In the genomic region with DNA sequence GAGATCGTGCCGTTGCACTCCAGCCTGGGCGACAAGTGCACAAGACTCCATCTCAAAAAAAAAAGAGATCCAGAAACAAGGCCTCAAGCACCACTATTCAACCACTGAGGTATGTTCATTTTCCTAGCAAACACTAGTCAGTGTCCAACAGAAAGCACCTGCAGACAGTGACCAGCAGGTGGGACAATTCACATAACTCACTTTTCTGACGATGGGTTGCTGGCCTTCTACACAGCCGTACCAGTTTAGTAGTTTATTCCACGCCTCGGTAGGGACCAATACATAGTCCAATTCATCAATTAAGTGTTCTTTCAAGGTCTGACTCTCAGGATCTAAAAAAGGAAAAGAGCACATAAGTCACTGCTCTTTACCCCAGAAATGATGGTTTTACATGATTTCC, we compare ENCODE assay signal across 14 cellular contexts. TPM values are rescaled to one million over a fixed set of nuclear protein-coding genes. Genes with fewer than 3 reads are reported as not detected.
DNase-seq lines count a peak whose midpoint lies in the region; ATAC-seq and TF ChIP-seq lines count a peak whose summit lies in the region.
"Had no signal": no experiment of that assay in that cellular context is flagged by ENCODE, and none has a peak within 500 bp of the region (broad histone marks: within the 10 kb centered on the region; RNA-seq: fewer than 3 reads in every experiment).

No MANE protein-coding gene starts in this region.

- no peak overlapping the region for H3K4me3 ChIP-seq in Caco-2 (ENCODE audit: low read depth, low read length)
- no peak overlapping the region for H3K4me3 ChIP-seq in lower lobe of right lung
- H3K4me3 ChIP-seq in Karpas-422 (ENCODE audit: low read length): no peak overlapping the region

- H3K27me3 Mint-ChIP-seq in Caco-2 (ENCODE audit: insufficient read depth, unreplicated experiment) (no peaks in the 10 kb centered on the region), chondrocyte (ENCODE audit: low read depth) (no peaks in the 10 kb centered on the region)
- H3K27me3 Mint-ChIP-seq: dendritic cell treated with granulocyte-macrophage colony-stimulating factor and Interleukin-4, amounts not matched to agents 40 ng/mL and 50 ng/mL, for 4 days had no signal

- no peak overlapping the region for H3K9ac ChIP-seq in Karpas-422 (ENCODE audit: low read length)

- no peak overlapping the region for H2AFZ ChIP-seq in Karpas-422 (ENCODE audit: low read length)

- H3K27ac Mint-ChIP-seq in Caco-2 (ENCODE audit: unreplicated experiment) (no peak overlapping the region), chondrocyte (ENCODE audit: unreplicated experiment) (no peak overlapping the region)
- H3K27ac Mint-ChIP-seq: dendritic cell treated with granulocyte-macrophage colony-stimulating factor and Interleukin-4, amounts not matched to agents 40 ng/mL and 50 ng/mL, for 4 days had no signal

- H3K9me2 ChIP-seq in Karpas-422 (replicated peaks; ENCODE audit: insufficient read depth, low read length): no peaks in the 10 kb centered on the region

- H3K79me2 ChIP-seq in Karpas-422 (ENCODE audit: low read length): peaks cover 16% of the 10 kb centered on the region

- H3K4me3 Mint-ChIP-seq in Caco-2 (ENCODE audit: unreplicated experiment) (no peak overlapping the region), chondrocyte (ENCODE audit: unreplicated experiment) (no peak overlapping the region)
- H3K4me3 Mint-ChIP-seq: dendritic cell treated with granulocyte-macrophage colony-stimulating factor and Interleukin-4, amounts not matched to agents 40 ng/mL and 50 ng/mL, for 4 days had no signal

- no peak overlapping the region for H3K27ac ChIP-seq in lower lobe of right lung
- no peak overlapping the region for H3K27ac ChIP-seq in Karpas-422 (ENCODE audit: low read length)

- no peaks in the 10 kb centered on the region for H4K20me1 ChIP-seq in Karpas-422 (ENCODE audit: insufficient read depth, low read depth, low read length)

- H3K36me3 ChIP-seq in Caco-2 (ENCODE audit: control insufficient read depth, insufficient read depth, low read length) (no peaks in the 10 kb centered on the region; the same call in 1 of the 2 replicates), lower lobe of right lung (peaks cover 99% of the 10 kb centered on the region), Karpas-422 (ENCODE audit: insufficient read depth, low read length) (peaks cover 25% of the 10 kb centered on the region)

- CTCF ChIA-PET in Caco-2 (lab: Charles Lee): interaction anchor here (1.0 kb wide), 2 partner anchors 12 to 122 kb away, joined by 6 read pairs; partner anchors contain the start of gene USP4

- TF ChIP-seq CTCF in Caco-2 (IDR thresholded peaks at IDR 0.05; ENCODE audit: insufficient read depth in 1 of 2, low read depth in 1 of 2, low read length in 1 of 2, severe bottlenecking in 1 of 2, unreplicated experiment in 1 of 2) (peak; percentile 58 to 60), chondrocyte (IDR thresholded peaks at IDR 0.05) (peak; percentile 61), lower lobe of right lung (IDR thresholded peaks at IDR 0.05) (peak; percentile 17)

- ATAC-seq in lower lobe of right lung (peak in 1 of 2 donors; percentile 43), HG03457 (IDR thresholded peaks at IDR 0.05; ENCODE audit: unreplicated experiment) (no peak)
- ATAC-seq: Right ventricle myocardium inferior had no signal

- no peaks in the 10 kb centered on the region for H3K9me3 ChIP-seq in Caco-2
- H3K9me3 ChIP-seq in lower lobe of right lung: no peaks in the 10 kb centered on the region
- no peaks in the 10 kb centered on the region for H3K9me3 ChIP-seq in Karpas-422 (ENCODE audit: low read length)

- no peak overlapping the region for H3K4me2 ChIP-seq in Karpas-422 (ENCODE audit: low read depth, low read length, poor library complexity, severe bottlenecking)

- H3K27me3 ChIP-seq in Caco-2 (replicated peaks; ENCODE audit: control insufficient read depth, insufficient read depth, low read length) (no peaks in the 10 kb centered on the region), lower lobe of right lung (ENCODE audit: low read depth) (no peaks in the 10 kb centered on the region), Karpas-422 (ENCODE audit: low read length) (no peaks in the 10 kb centered on the region)

- H3K4me1 ChIP-seq in Caco-2: no peaks in the 10 kb centered on the region
- peaks cover 4% of the 10 kb centered on the region for H3K4me1 ChIP-seq in lower lobe of right lung
- no peaks in the 10 kb centered on the region for H3K4me1 ChIP-seq in Karpas-422 (ENCODE audit: low read length)

- POLR2A ChIA-PET in Caco-2 (lab: Charles Lee): no interaction called here

- no TSS peak for BruUV-seq in Caco-2 (replicated peaks; lab: Mats Ljungman, UMichigan)

- DNase-seq in Caco-2: peak in 1 of 2 experiments; percentile 34
- DNase-seq in HuH-7 (ENCODE audit: low spot score): peak; percentile 44
- no peak for DNase-seq in chondrocyte (ENCODE audit: low spot score)
- no peak for DNase-seq in lower lobe of right lung
- no peak for DNase-seq in midbrain (lab: John Stamatoyannopoulos, UW)
- no peak for DNase-seq in posterior vena cava (ENCODE audit: low spot score)
- no peak for DNase-seq in Karpas-422
- DNase-seq: activated CD4-positive, CD25-positive, alpha-beta regulatory T cell; NCI-H1694 treated with DMSO at 0.1 percent for 48 hours; occipital lobe; substantia nigra had no signal

- intact Hi-C loops in Caco-2 (cut with micrococcal nuclease; ENCODE audit: unreplicated experiment) (no loop called here), lower lobe of right lung (cut with DNase I) (no loop called here), posterior vena cava (cut with DNase I) (no loop called here)

- H3K9me3 Mint-ChIP-seq in Caco-2 (ENCODE audit: unreplicated experiment) (no peaks in the 10 kb centered on the region), chondrocyte (ENCODE audit: low read depth) (no peaks in the 10 kb centered on the region)
- H3K9me3 Mint-ChIP-seq: dendritic cell treated with granulocyte-macrophage colony-stimulating factor and Interleukin-4, amounts not matched to agents 40 ng/mL and 50 ng/mL, for 4 days had no signal

- no peaks in the 10 kb centered on the region for H3K4me1 Mint-ChIP-seq in Caco-2 (ENCODE audit: low read depth, unreplicated experiment)
- peaks cover 3% of the 10 kb centered on the region for H3K4me1 Mint-ChIP-seq in chondrocyte (ENCODE audit: low read depth)

- H3K36me3 Mint-ChIP-seq in Caco-2 (ENCODE audit: insufficient read depth, unreplicated experiment) (peaks cover 79% of the 10 kb centered on the region), chondrocyte (ENCODE audit: low read depth) (peaks cover 32% of the 10 kb centered on the region)

RNA-seq across cellular contexts. Expression of gene USP4, which starts 12.4 kb away (rescaled TPM):
- 36.4 and 37.8 TPM in 2 replicates for total RNA-seq in Caco-2 (2022)
- 31.6 to 41.0 TPM (median 31.9 TPM) in 3 replicates for total RNA-seq in chondrocyte
- total RNA-seq in lower lobe of right lung: 71.3 TPM
- total RNA-seq in posterior vena cava: 10 to 100 TPM; 49.0 to 54.6 TPM
- total RNA-seq in Karpas-422 (2014; rRNA removed; shearing (Covaris generic); ENCODE audit: low replicate concordance): 30.0 and 31.7 TPM in 2 replicates

RNA-seq across cellular contexts. Expression of gene GPX1, which starts 30.7 kb away (rescaled TPM):
- total RNA-seq in Caco-2 (2022): 197 and 201 TPM in 2 replicates
- total RNA-seq in chondrocyte: 87.9 to 92.6 TPM (median 91.3 TPM) in 3 replicates
- 450 TPM for total RNA-seq in lower lobe of right lung
- total RNA-seq in posterior vena cava: 100 to 1,000 TPM; 212 to 242 TPM
- total RNA-seq in Karpas-422 (2014; rRNA removed; shearing (Covaris generic); ENCODE audit: low replicate concordance): 89.0 and 127 TPM in 2 replicates

RNA-seq across cellular contexts. Expression of gene C3orf62, which starts 50.5 kb away (rescaled TPM):
- 5.5 and 6.5 TPM in 2 replicates for total RNA-seq in Caco-2 (2022)
- 4.6 to 7.3 TPM (median 6.9 TPM) in 3 replicates for total RNA-seq in chondrocyte
- 10.0 TPM for total RNA-seq in lower lobe of right lung
- 1 to 10 TPM; 2.6 to 3.3 TPM for total RNA-seq in posterior vena cava
- total RNA-seq in Karpas-422 (2014; rRNA removed; shearing (Covaris generic); ENCODE audit: low replicate concordance): 1.6 and 3.6 TPM in 2 replicates
